ENCODE assay signal across 18 cellular contexts in genomic region chr3:89042251-89042650, GRCh38.
DNase-seq lines count a peak whose midpoint lies in the region; ATAC-seq and TF ChIP-seq lines count a peak whose summit lies in the region.
"Had no signal": no experiment of that assay in that cellular context is flagged by ENCODE, and none has a peak within 500 bp of the region (broad histone marks: within the 10 kb centered on the region; RNA-seq: fewer than 3 reads in every experiment).

No MANE protein-coding gene starts in this region.

- H3K4me1 ChIP-seq in smooth muscle cell (ENCODE audit: low read depth), result peaks cover 16% of the 10 kb centered on the region
- H3K4me1 ChIP-seq: A549 had no signal

- H3K4me2 ChIP-seq in smooth muscle cell, result peak overlapping the region; percentile 63
- H3K4me2 ChIP-seq: A549 had no signal

- no peaks in the 10 kb centered on the region for H3K36me3 Mint-ChIP-seq in activated naive CD4-positive, alpha-beta T cell treated with anti-CD3 and anti-CD28 coated beads, Interleukin-2, amount 50 U/mL, for 72 hours

- H2AFZ ChIP-seq in smooth muscle cell (ENCODE audit: low read depth), result peak overlapping the region; percentile 9

- no peaks in the 10 kb centered on the region for H3K79me2 ChIP-seq in smooth muscle cell (ENCODE audit: low read depth)

- H3F3A ChIP-seq in smooth muscle cell (ENCODE audit: low read depth), result no peaks in the 10 kb centered on the region

- TF ChIP-seq CTCF in smooth muscle cell (IDR thresholded peaks at IDR 0.05; ENCODE audit: borderline replicate concordance, insufficient read depth, poor library complexity, severe bottlenecking), result no peak

- H3K9me3 ChIP-seq in smooth muscle cell (replicated peaks; ENCODE audit: low read depth), result no peaks in the 10 kb centered on the region
- H3K9me3 ChIP-seq: A549 had no signal

- no peaks in the 10 kb centered on the region for H3K36me3 ChIP-seq in smooth muscle cell (ENCODE audit: low read depth)

- H3K4me3 ChIP-seq in smooth muscle cell, result no peak overlapping the region
- H3K4me3 ChIP-seq: A549 had no signal

- H3K9me3 Mint-ChIP-seq in activated naive CD4-positive, alpha-beta T cell treated with anti-CD3 and anti-CD28 coated beads, Interleukin-2, amount 50 U/mL, for 72 hours, result peaks cover 4 to 10% of the 10 kb centered on the region in 2 donors
- H3K9me3 Mint-ChIP-seq: H9 had no signal

- ATAC-seq in HG03571 (IDR thresholded peaks at IDR 0.05; ENCODE audit: unreplicated experiment) (no peak), left lobe of liver (no peak)
- no peak for ATAC-seq in activated naive CD4-positive, alpha-beta T cell treated with anti-CD3 and anti-CD28 coated beads, Interleukin-2, amount 50 U/mL, for 72 hours
- ATAC-seq: A549, Panc1 had no signal

- WGBS in smooth muscle cell (ENCODE audit: low lambda C conversion rate), result 32% methylated on average over 2 of the region's 2 CpGs

- peak; percentile 33 for DNase-seq in GM03348 (ENCODE audit: low spot score)
- peak; percentile 68 for DNase-seq in amniotic epithelial cell (ENCODE audit: low read depth)
- DNase-seq in fibroblast of peridontal ligament (ENCODE audit: extremely low read depth), result peak; percentile 27
- DNase-seq in smooth muscle cell (lab: John Stamatoyannopoulos, UW; ENCODE audit: unreplicated experiment), result no peak
- DNase-seq in activated naive CD4-positive, alpha-beta T cell treated with anti-CD3 and anti-CD28 coated beads, Interleukin-2, amount 50 U/mL, for 72 hours (ENCODE audit: low spot score in 2 of 2), result no peak
- no peak for DNase-seq in left lobe of liver (ENCODE audit: low spot score)
- no peak for DNase-seq in SHP77 (lab: John Stamatoyannopoulos, UW)
- DNase-seq: AML-193, COR-L47, H9, NCI-H1417 treated with DMSO at 0.1 percent for 48 hours, NCI-H1930, NCI-H2171, NCI-H446 treated with DMSO at 0.1 percent for 48 hours had no signal

- H3K9ac ChIP-seq in smooth muscle cell (ENCODE audit: low read depth), result no peak overlapping the region

- H3K27ac ChIP-seq in smooth muscle cell (ENCODE audit: low read depth), result peak overlapping the region; percentile 8
- H3K27ac ChIP-seq: A549, HL-60 had no signal

- H3K27ac Mint-ChIP-seq in activated naive CD4-positive, alpha-beta T cell treated with anti-CD3 and anti-CD28 coated beads, Interleukin-2, amount 50 U/mL, for 72 hours, result no peak overlapping the region
- H3K27ac Mint-ChIP-seq: H9 had no signal

- H4K20me1 ChIP-seq in smooth muscle cell (ENCODE audit: low read depth), result no peaks in the 10 kb centered on the region

- no peaks in the 10 kb centered on the region for H3K27me3 ChIP-seq in smooth muscle cell (ENCODE audit: low read depth)

Comparison
In these comparisons a context has a peak if more than half of its experiments do, and no peak if none do; other contexts are left out.
1. DNase-seq: peak in GM03348 (single experiment), amniotic epithelial cell (single experiment) and fibroblast of peridontal ligament (single experiment); none in smooth muscle cell (single experiment), activated naive CD4-positive, alpha-beta T cell treated with anti-CD3 and anti-CD28 coated beads, Interleukin-2, amount 50 U/mL, for 72 hours (0 of 2), left lobe of liver (single experiment) and SHP77 (0 of 2).